Comparison of ENCODE assay signal across 14 cellular contexts in genomic region chr1:109306832-109307362, GRCh38. TPM values are rescaled to one million over a fixed set of nuclear protein-coding genes. Genes with fewer than 3 reads are reported as not detected.
DNase-seq lines count a peak whose midpoint lies in the region; ATAC-seq and TF ChIP-seq lines count a peak whose summit lies in the region.
"Had no signal": no experiment of that assay in that cellular context is flagged by ENCODE, and none has a peak within 500 bp of the region (broad histone marks: within the 10 kb centered on the region; RNA-seq: fewer than 3 reads in every experiment).

Gene MYBPHL, minus strand, starts transcription at chr1:109307011. Its CDS starts 20 bp downstream, at chr1:109306991.

- H4K5ac ChIP-seq in IMR-90 (ENCODE audit: low read depth, low read length), result no peak within 1 kb of the TSS

- CTCF ChIA-PET in IMR-90 (lab: Yijun Ruan, JAX), result interaction anchor here (1.0 to 1.1 kb wide), 2 partner anchors 24 to 30 kb away, joined by 3 to 4 read pairs; partner anchors contain the start of gene PSRC1

- no peaks in the 10 kb centered on the region for H3K27me3 ChIP-seq in IMR-90 (ENCODE audit: control insufficient read depth, insufficient read depth, low read length)
- peaks cover 0 to 3% (median 0%) of the 10 kb centered on the region in 9 donors for H3K27me3 ChIP-seq in heart left ventricle
- no peaks in the 10 kb centered on the region for H3K27me3 ChIP-seq in psoas muscle (ENCODE audit: insufficient read depth in 3 of 3, low read length in 2 of 3)
- H3K27me3 ChIP-seq: tibial artery had no signal

- peak within 1 kb of the TSS; percentile 19; the same call in 1 of the 2 replicates for H4K91ac ChIP-seq in IMR-90 (ENCODE audit: insufficient read depth, low read depth, low read length)

- H3K9me3 ChIP-seq in IMR-90 (ENCODE audit: control insufficient read depth, insufficient read depth, low read length), result no peaks in the 10 kb centered on the region
- H3K9me3 ChIP-seq in heart left ventricle, result no peaks in the 10 kb centered on the region
- no peaks in the 10 kb centered on the region for H3K9me3 ChIP-seq in psoas muscle
- H3K9me3 ChIP-seq: tibial artery had no signal

- 0 out of 2 replicates have a peak within 1 kb of the TSS, but pooled peaks have one; percentile 1 for H2BK120ac ChIP-seq in IMR-90 (ENCODE audit: low read depth, low read length)

- POLR2A ChIA-PET in IMR-90 (lab: Charles Lee; ENCODE audit: unreplicated experiment), result no interaction called here

- TF ChIP-seq RAD21 in IMR-90 (IDR thresholded peaks at IDR 0.05; ENCODE audit: low read length), result no peak

- DNase-seq in IMR-90 (no peak), NOMO-1 (lab: John Stamatoyannopoulos, UW; ENCODE audit: unreplicated experiment in 2 of 2) (peak; percentile 27 to 50), heart left ventricle (no peak), psoas muscle (no peak), kidney glomerular epithelial cell (lab: John Stamatoyannopoulos, UW) (no peak)
- DNase-seq: activated CD4-positive, alpha-beta T cell treated with anti-CD3 and anti-CD28 coated beads for 4 hours; activated effector memory CD4-positive, alpha-beta T cell treated with Interleukin-2 at 50 U/mL for 16 hours; cerebellar nuclear complex; foreskin fibroblast had no signal

- no peak within 1 kb of the TSS for H3K9ac ChIP-seq in IMR-90 (ENCODE audit: low read depth, low read length)

- H2AK5ac ChIP-seq in IMR-90 (ENCODE audit: low read depth, low read length), result peak within 1 kb of the TSS; percentile 48; the same call in 1 of the 2 replicates

- H3K4ac ChIP-seq in IMR-90 (ENCODE audit: low read depth, low read length), result peak within 1 kb of the TSS; percentile 46; the same call in 1 of the 2 replicates

- H2AFZ ChIP-seq in IMR-90 (replicated peaks; ENCODE audit: low read length, poor library complexity), result no peak within 1 kb of the TSS

- H3K18ac ChIP-seq in IMR-90 (ENCODE audit: low read depth, low read length), result no peak within 1 kb of the TSS; the same call in 1 of the 2 replicates

- H2AK9ac ChIP-seq in IMR-90 (replicated peaks; ENCODE audit: low read depth, low read length, poor library complexity), result peak within 1 kb of the TSS; percentile 7

- H4K8ac ChIP-seq in IMR-90 (ENCODE audit: low read depth in 2 of 2, low read length in 2 of 2), result no peak within 1 kb of the TSS; a peak in 1 of 4 replicates

- no peaks in the 10 kb centered on the region for H3K36me3 ChIP-seq in IMR-90 (ENCODE audit: control insufficient read depth, insufficient read depth, low read length)
- peaks cover 0 to 27% (median 6%) of the 10 kb centered on the region in 9 donors for H3K36me3 ChIP-seq in heart left ventricle
- H3K36me3 ChIP-seq in psoas muscle (ENCODE audit: insufficient read depth in 1 of 2, low read depth in 1 of 2), result peaks cover 0 to 33% of the 10 kb centered on the region in 2 donors

- H3K4me3 ChIP-seq in IMR-90 (ENCODE audit: insufficient read depth, low read depth, low read length) (no peak within 1 kb of the TSS), heart left ventricle (no peak within 1 kb of the TSS), psoas muscle (no peak within 1 kb of the TSS)
- H3K4me3 ChIP-seq: tibial artery had no signal

- no CpG with 5 or more reads among the region's 8 CpGs for WGBS in IMR-90 (ENCODE audit: extremely low coverage in 2 of 2, insufficient read length in 1 of 2), 2 experiments
- 43 to 74% (median 56%) methylated on average over 6 to 8 of the region's 8 CpGs for WGBS in heart left ventricle, 4 donors
- WGBS in psoas muscle, 3 donors, result 38 to 53% (median 39%) methylated on average over 8 of the region's 8 CpGs

- no peak within 1 kb of the TSS for H3K4me2 ChIP-seq in IMR-90 (ENCODE audit: low read depth, low read length)

- BruUV-seq in IMR-90 (replicated peaks; lab: Mats Ljungman, UMichigan), result no TSS peak

- intact Hi-C loops in IMR-90 (cut with micrococcal nuclease), result no loop called here
- intact Hi-C loops in heart left ventricle (cut with DNase I), result no loop called here
- intact Hi-C loops in psoas muscle (cut with DNase I), result no loop called here

- H2BK15ac ChIP-seq in IMR-90 (ENCODE audit: low read depth, low read length), result peak within 1 kb of the TSS; percentile 20; the same call in 1 of the 3 replicates

- H3K27ac ChIP-seq in IMR-90 (ENCODE audit: insufficient read depth, low read length) (no peak within 1 kb of the TSS), heart left ventricle (peak within 1 kb of the TSS in 11 of 12 donors; percentile 1 to 72 (median 54)), psoas muscle (peak within 1 kb of the TSS; percentile 36)

- H2BK5ac ChIP-seq in IMR-90 (ENCODE audit: low read depth, low read length, poor library complexity, severe bottlenecking), result no peak within 1 kb of the TSS

- H3K14ac ChIP-seq in IMR-90 (replicated peaks; ENCODE audit: low read depth, low read length), result peak within 1 kb of the TSS; percentile 30; the same call in 1 of the 2 replicates

- H2BK20ac ChIP-seq in IMR-90 (ENCODE audit: low read depth, low read length), result no peak within 1 kb of the TSS

- TF ChIP-seq CTCF in IMR-90 (conservative IDR thresholded peaks at IDR 0.05; ENCODE audit: low read depth, low read length) (no peak), heart left ventricle (IDR thresholded peaks at IDR 0.05) (no peak), psoas muscle (IDR thresholded peaks at IDR 0.05) (no peak)

- H3K9me1 ChIP-seq in IMR-90 (ENCODE audit: insufficient read depth, low read length), result peaks cover 17% of the 10 kb centered on the region

- ATAC-seq in IMR-90 (ENCODE audit: low read depth) (no peak), heart left ventricle (peak in 3 of 4 donors; percentile 2 to 10 (median 7)), psoas muscle (peak; percentile 13 to 34 (median 19)), GM19324 (IDR thresholded peaks at IDR 0.05; ENCODE audit: low FRiP score, unreplicated experiment) (no peak), HG02852 (IDR thresholded peaks at IDR 0.05; ENCODE audit: unreplicated experiment) (no peak), HG03097 (IDR thresholded peaks at IDR 0.05; ENCODE audit: low FRiP score, unreplicated experiment) (no peak)

- no peak within 1 kb of the TSS for H3K56ac ChIP-seq in IMR-90 (ENCODE audit: extremely low read depth, insufficient read depth, low read length)

- peaks cover 3% of the 10 kb centered on the region; the same call in 1 of the 2 replicates for H4K20me1 ChIP-seq in IMR-90 (ENCODE audit: insufficient read depth, low read length)

- in situ Hi-C loops in IMR-90 (cut with MboI; ENCODE audit: low sequenced_read_pairs), result no loop called here

- no peaks in the 10 kb centered on the region for H3K79me1 ChIP-seq in IMR-90 (ENCODE audit: low read depth in 1 of 2, low read length in 2 of 2)

- H3K23ac ChIP-seq in IMR-90 (ENCODE audit: low read depth, low read length), result no peak within 1 kb of the TSS

- H3K4me1 ChIP-seq in IMR-90 (ENCODE audit: control insufficient read depth, insufficient read depth, low read length), result peaks cover 17% of the 10 kb centered on the region
- H3K4me1 ChIP-seq in heart left ventricle, result peaks cover 0 to 48% (median 25%) of the 10 kb centered on the region in 12 donors
- H3K4me1 ChIP-seq in psoas muscle, result peaks cover 11% of the 10 kb centered on the region

- dilution Hi-C loops in IMR-90 (cut with HindIII; ENCODE audit: low sequenced_read_pairs, unreplicated experiment), result no loop called here

- TF ChIP-seq POLR2A in IMR-90 (IDR thresholded peaks at IDR 0.05; ENCODE audit: low read depth, low read length) (no peak), heart left ventricle (IDR thresholded peaks at IDR 0.05) (no peak)

TF ChIP-seq in IMR-90, 13 proteins besides CTCF, POLR2A, EP300 and RAD21:
- TF ChIP-seq SMC3 (IDR thresholded peaks at IDR 0.05; ENCODE audit: low read depth, low read length), result no peak
- no peak for TF ChIP-seq CEBPB (IDR thresholded peaks at IDR 0.05; ENCODE audit: low read depth, low read length)
- no peak for TF ChIP-seq RFX5 (IDR thresholded peaks at IDR 0.05; ENCODE audit: low read depth, low read length)
- TF ChIP-seq MXI1 (IDR thresholded peaks at IDR 0.05; ENCODE audit: borderline replicate concordance, low read depth, low read length), result no peak
- TF ChIP-seq MAFK (IDR thresholded peaks at IDR 0.05; ENCODE audit: low read depth, low read length), result no peak
- no peak for TF ChIP-seq FOS (IDR thresholded peaks at IDR 0.05; ENCODE audit: low read depth, low read length)
- no peak for TF ChIP-seq USF2 (IDR thresholded peaks at IDR 0.05; ENCODE audit: low read depth, low read length)
- no peak for TF ChIP-seq BHLHE40 (IDR thresholded peaks at IDR 0.05; ENCODE audit: low read depth, low read length)
- TF ChIP-seq CHD1 (IDR thresholded peaks at IDR 0.05; ENCODE audit: low read depth, low read length), result no peak
- TF ChIP-seq MAZ (IDR thresholded peaks at IDR 0.05; ENCODE audit: borderline replicate concordance, low read depth, low read length), result no peak
- TF ChIP-seq RCOR1 (IDR thresholded peaks at IDR 0.05; ENCODE audit: insufficient replicate concordance, low read length), result no peak
- no peak for TF ChIP-seq ELK1 (IDR thresholded peaks at IDR 0.05; ENCODE audit: borderline replicate concordance, low read depth, low read length)
- TF ChIP-seq NFE2L2 (IDR thresholded peaks at IDR 0.05; ENCODE audit: low read depth, low read length), result no peak

RNA-seq across cellular contexts. Expression of gene MYBPHL, which starts in this region (rescaled TPM):
- not detected in 2 replicates for total RNA-seq in IMR-90 (2012; rRNA removed)
- 0.07 TPM in 1 of 2 replicates, not detected in the other for polyA plus RNA-seq in IMR-90 (2012; rRNA removed)
- 0.02 TPM in 1 of 2 replicates, not detected in the other for polyA plus RNA-seq in IMR-90 (2012; cell fraction: cytosol; rRNA removed)
- polyA plus RNA-seq in IMR-90 (2012; cell fraction: nucleus; rRNA removed; ENCODE audit: low replicate concordance), result 0.16 and 0.31 TPM in 2 replicates
- 1 to 10 TPM in 2 of 9 donors, under 1 TPM in 4, not detected in 3; 0.44 to 2.5 (median 0.54) TPM for total RNA-seq in heart left ventricle
- polyA plus RNA-seq in heart left ventricle, result under 1 TPM; 0.24 to 0.61 TPM
- total RNA-seq in psoas muscle, result 1 to 10 TPM in 2 of 4 donors, under 1 TPM in 2; 0.57 to 2.2 (median 1.3) TPM
- under 1 TPM in 2 of 3 donors, not detected in 1; 0.17 to 0.55 TPM for polyA plus RNA-seq in psoas muscle
- total RNA-seq: pulmonary artery endothelial cell had no signal

Comparison
In these comparisons a context has a peak if more than half of its experiments do, and no peak if none do; other contexts are left out.
1. ATAC-seq: peak in heart left ventricle (3 of 4) and psoas muscle (4 of 4); none in IMR-90 (single experiment), GM19324 (single experiment), HG02852 (single experiment) and HG03097 (single experiment).
2. DNase-seq: peak in NOMO-1 (2 of 2); none in IMR-90 (single experiment), heart left ventricle (0 of 5), psoas muscle (0 of 2) and kidney glomerular epithelial cell (single experiment).